In genomic region chr4:54073481-54073880, GRCh38 we compare ENCODE assay signal across 30 cellular contexts. TPM values are rescaled to one million over a fixed set of nuclear protein-coding genes. Genes with fewer than 3 reads are reported as not detected.
DNase-seq lines count a peak whose midpoint lies in the region; ATAC-seq and TF ChIP-seq lines count a peak whose summit lies in the region.
"Had no signal": no experiment of that assay in that cellular context is flagged by ENCODE, and none has a peak within 500 bp of the region (broad histone marks: within the 10 kb centered on the region; RNA-seq: fewer than 3 reads in every experiment).

No MANE protein-coding gene starts in this region.

- H3K27me3 ChIP-seq in RWPE2 (ENCODE audit: insufficient read depth, poor library complexity, severe bottlenecking) (no peaks in the 10 kb centered on the region), fibroblast of lung (ENCODE audit: control insufficient read depth, insufficient read depth, low read length) (no peaks in the 10 kb centered on the region), trophoblast cell (ENCODE audit: insufficient read depth, low read length) (no peaks in the 10 kb centered on the region), transverse colon (peaks cover 9% of the 10 kb centered on the region)
- H3K27me3 ChIP-seq: upper lobe of right lung had no signal

- TF ChIP-seq POLR2A in transverse colon (IDR thresholded peaks at IDR 0.05), result no peak

- in situ Hi-C loops in transverse colon (cut with MboI; ENCODE audit: low pct_ligation_motif_present in 1 of 4, low pct_unique_long_range_greater_than_20kb in 1 of 4, low sequenced_read_pairs in 3 of 4), result loop anchor here in 2 of 4 donors (25.0 kb wide), 1 partner anchor 711 kb away; the partner anchor contains the start of gene SCFD2 (in 2 of the 2)

- DNase-seq in HCEC 1CT, result peak; percentile 62
- no peak for DNase-seq in RWPE2 (ENCODE audit: low spot score)
- DNase-seq in fibroblast of lung (ENCODE audit: low read depth in 2 of 2), result peak; percentile 60 to 68
- DNase-seq in trophoblast cell, result no peak
- DNase-seq in DMS114 treated with DMSO at 0.1 percent for 48 hours (lab: John Stamatoyannopoulos, UW; ENCODE audit: unreplicated experiment), result no peak
- no peak for DNase-seq in ecto neural progenitor cell (ENCODE audit: low spot score)
- no peak for DNase-seq in transverse colon
- DNase-seq: activated CD4-positive, alpha-beta T cell treated with anti-CD3 and anti-CD28 coated beads, Interleukin-2, amount 10 ng/mL, durations not matched to agents 24 days and 14 days; activated naive CD4-positive, alpha-beta T cell; activated T-cell treated with anti-CD3 and anti-CD28 coated beads, Interleukin-2, amount 50 U/mL, for 4 hours; amygdala; caudate nucleus; CD8-positive, alpha-beta memory T cell; dermis blood vessel endothelial cell; GF-D8; NCI-H1092 treated with DMSO at 0.1 percent for 48 hours; NCI-H187 treated with DMSO at 0.1 percent for 48 hours; NCI-H526 treated with DMSO at 0.1 percent for 48 hours; psoas muscle; small intestine; stimulated activated CD4-positive, alpha-beta T cell treated with anti-CD3 and anti-CD28 coated beads, Interleukin-1b, Interleukin-23, amount 100 ng/mL, for 48 hours; T-helper 2 cell; upper lobe of right lung had no signal

- peak overlapping the region; percentile 12 for H3K27ac ChIP-seq in RWPE2 (ENCODE audit: poor library complexity, severe bottlenecking)
- no peak overlapping the region for H3K27ac ChIP-seq in fibroblast of lung (ENCODE audit: insufficient read depth, low read length)
- H3K27ac ChIP-seq in trophoblast cell (ENCODE audit: low read depth, low read length), result no peak overlapping the region
- H3K27ac ChIP-seq in transverse colon, result no peak overlapping the region
- H3K27ac ChIP-seq: gastroesophageal sphincter, psoas muscle, upper lobe of right lung, VCaP had no signal

- H4K91ac ChIP-seq in trophoblast cell (ENCODE audit: low read depth, low read length), result no peak overlapping the region

- H4K20me1 ChIP-seq in fibroblast of lung (ENCODE audit: control insufficient read depth, extremely low read depth, insufficient read depth, low read length), result no peaks in the 10 kb centered on the region

- peak; percentile 35; the same call in 1 of the 3 replicates for ATAC-seq in RWPE2 (ENCODE audit: low read depth)
- no peak for ATAC-seq in GM21786 (IDR thresholded peaks at IDR 0.05; ENCODE audit: unreplicated experiment)
- ATAC-seq: activated T-cell treated with anti-CD3 and anti-CD28 coated beads, Interleukin-2, amount 50 U/mL, for 4 hours; gastroesophageal sphincter; psoas muscle; SK-N-SH treated with all-trans-retinoic acid at 6 μM for 48 hours; upper lobe of right lung had no signal

- no peak overlapping the region for H3K14ac ChIP-seq in trophoblast cell (ENCODE audit: low read length)

- intact Hi-C loops in transverse colon (cut with DNase I; ENCODE audit: low total_unique reads), result no loop called here

- no peak overlapping the region for H2BK120ac ChIP-seq in trophoblast cell (ENCODE audit: insufficient read depth, low read length, poor library complexity)

- H3K4me2 ChIP-seq in fibroblast of lung (ENCODE audit: extremely low read depth, insufficient read depth, low read length), result no peak overlapping the region
- H3K4me2 ChIP-seq in trophoblast cell (ENCODE audit: low read length), result no peak overlapping the region

- H4K12ac ChIP-seq in trophoblast cell (ENCODE audit: low read depth, low read length), result no peak overlapping the region

- H3K4me3 ChIP-seq in RWPE2 (ENCODE audit: severe bottlenecking) (no peak overlapping the region), fibroblast of lung (replicated peaks in 1 of 4; ENCODE audit: control extremely low read depth in 1 of 4, insufficient read depth in 1 of 4, low read depth in 3 of 4, low read length in 4 of 4) (no peak overlapping the region), trophoblast cell (ENCODE audit: low read depth, low read length) (no peak overlapping the region), transverse colon (no peak overlapping the region)
- H3K4me3 ChIP-seq: gastroesophageal sphincter, psoas muscle, upper lobe of right lung had no signal

- TF ChIP-seq EP300 in transverse colon (IDR thresholded peaks at IDR 0.05; ENCODE audit: low read depth), result no peak

- H3K36me3 ChIP-seq in RWPE2 (ENCODE audit: low read depth) (no peaks in the 10 kb centered on the region), fibroblast of lung (ENCODE audit: control insufficient read depth, insufficient read depth, low read length) (no peaks in the 10 kb centered on the region), trophoblast cell (ENCODE audit: control insufficient read depth in 1 of 2, insufficient read depth in 2 of 2, low read length in 2 of 2) (no peaks in the 10 kb centered on the region), transverse colon (no peaks in the 10 kb centered on the region)
- H3K36me3 ChIP-seq: gastroesophageal sphincter, upper lobe of right lung had no signal

- no peak overlapping the region for H3K23ac ChIP-seq in trophoblast cell (ENCODE audit: low read length)

- H4K8ac ChIP-seq in trophoblast cell (ENCODE audit: low read depth, low read length), result no peak overlapping the region

- H3K4me1 ChIP-seq in RWPE2 (ENCODE audit: insufficient read depth, poor library complexity, severe bottlenecking) (peaks cover 28% of the 10 kb centered on the region), fibroblast of lung (ENCODE audit: control insufficient read depth, extremely low read depth, insufficient read depth, low read length) (peaks cover 20% of the 10 kb centered on the region), trophoblast cell (ENCODE audit: control insufficient read depth in 1 of 2, insufficient read depth in 2 of 2, low read length in 2 of 2) (peaks cover 0 to 2% of the 10 kb centered on the region in 2 experiments), transverse colon (no peaks in the 10 kb centered on the region)
- H3K4me1 ChIP-seq: gastroesophageal sphincter, psoas muscle, upper lobe of right lung had no signal

- WGBS in trophoblast cell (ENCODE audit: extremely low coverage, insufficient coverage, insufficient read length), result no CpG with 5 or more reads among the region's 2 CpGs
- 98% methylated on average over 2 of the region's 2 CpGs; no CpG with 5 or more reads in 1 of the 2 donors for WGBS in transverse colon (ENCODE audit: low coverage in 1 of 2), 2 donors

- no peaks in the 10 kb centered on the region for H3K79me1 ChIP-seq in trophoblast cell (ENCODE audit: low read length)

- no peak overlapping the region for H3K9ac ChIP-seq in fibroblast of lung (ENCODE audit: insufficient read depth, low read length)
- H3K9ac ChIP-seq in trophoblast cell (ENCODE audit: low read length), result no peak overlapping the region

- no peak overlapping the region for H2AK5ac ChIP-seq in trophoblast cell (ENCODE audit: low read length)

- TF ChIP-seq CTCF in RWPE2 (IDR thresholded peaks at IDR 0.05; ENCODE audit: poor library complexity, severe bottlenecking) (no peak), fibroblast of lung (conservative IDR thresholded peaks at IDR 0.05 in 1 of 2, IDR thresholded peaks at IDR 0.05 in 1 of 2; ENCODE audit: low read depth in 1 of 2, low read length in 2 of 2) (no peak), transverse colon (IDR thresholded peaks at IDR 0.05) (no peak)

- no peak overlapping the region for H2AFZ ChIP-seq in fibroblast of lung (ENCODE audit: low read length)
- no peak overlapping the region for H2AFZ ChIP-seq in trophoblast cell (ENCODE audit: insufficient read depth, low read length, poor library complexity)

- H2BK12ac ChIP-seq in trophoblast cell (ENCODE audit: low read length), result peak overlapping the region; percentile 44

- no peaks in the 10 kb centered on the region for H3K79me2 ChIP-seq in fibroblast of lung (ENCODE audit: control insufficient read depth, insufficient read depth, low read length)
- H3K79me2 ChIP-seq in trophoblast cell (ENCODE audit: control insufficient read depth, insufficient read depth, low read length, poor library complexity), result no peaks in the 10 kb centered on the region

- no peak overlapping the region for H2BK5ac ChIP-seq in trophoblast cell (ENCODE audit: low read depth, low read length, poor library complexity)

- H3K9me3 ChIP-seq in RWPE2 (ENCODE audit: severe bottlenecking) (no peaks in the 10 kb centered on the region), fibroblast of lung (ENCODE audit: control insufficient read depth, insufficient read depth, low read depth, low read length) (no peaks in the 10 kb centered on the region), trophoblast cell (ENCODE audit: insufficient read depth, low read depth, low read length) (no peaks in the 10 kb centered on the region), transverse colon (no peaks in the 10 kb centered on the region)
- H3K9me3 ChIP-seq: gastroesophageal sphincter, psoas muscle, upper lobe of right lung had no signal

- H3K18ac ChIP-seq in trophoblast cell (ENCODE audit: low read length), result no peak overlapping the region

- H3K4ac ChIP-seq in trophoblast cell (ENCODE audit: low read depth, low read length), result no peak overlapping the region

RNA-seq across cellular contexts. Expression of gene CHIC2, which starts 9.1 kb away (rescaled TPM):
- total RNA-seq in fibroblast of lung (48.8 and 52.0 TPM in 2 replicates), transverse colon (100 to 1,000 TPM in 1 of 4 donors, 10 to 100 TPM in 3; 36.2 to 106 (median 52.0) TPM)
- 32.1 and 39.4 TPM in 2 replicates for polyA plus RNA-seq in fibroblast of lung
- 22.7 and 29.0 TPM in 2 replicates for polyA plus RNA-seq in fibroblast of lung (2012)
- polyA minus RNA-seq in fibroblast of lung (ENCODE audit: low replicate concordance), result 0.82 and 3.2 TPM in 2 replicates
- 19.9 and 20.4 TPM in 2 replicates for polyA plus RNA-seq in trophoblast cell (2013)

RNA-seq across cellular contexts. Expression of gene GSX2, which starts 26.5 kb away (rescaled TPM):
- 0.33 TPM in 1 of 2 replicates, not detected in the other for total RNA-seq in fibroblast of lung
- 0.05 and 0.15 TPM in 2 replicates for polyA plus RNA-seq in fibroblast of lung
- 0.25 and 0.29 TPM in 2 replicates for polyA plus RNA-seq in fibroblast of lung (2012)
- not detected in 2 replicates for polyA minus RNA-seq in fibroblast of lung (ENCODE audit: low replicate concordance)
- polyA plus RNA-seq in trophoblast cell (2013), result 0.07 and 0.10 TPM in 2 replicates
- total RNA-seq in transverse colon, result not detected
- total RNA-seq: activated CD4-positive, alpha-beta T cell treated with anti-CD3 and anti-CD28 coated beads, Interleukin-2, amount 10 ng/mL, durations not matched to agents 24 days and 14 days; activated T-cell treated with anti-CD3 and anti-CD28 coated beads, Interleukin-2, amount 50 U/mL, for 4 hours; CD8-positive, alpha-beta memory T cell; dermis blood vessel endothelial cell; gastroesophageal sphincter; H1; psoas muscle; RPMI7951; upper lobe of right lung had no signal
- polyA plus RNA-seq: CD8-positive, alpha-beta memory T cell; H1; keratinocyte; psoas muscle; small intestine had no signal

Comparison
In these comparisons a context has a peak if more than half of its experiments do, and no peak if none do; other contexts are left out.
1. DNase-seq: peak in HCEC 1CT (single experiment) and fibroblast of lung (2 of 2); none in RWPE2 (single experiment), trophoblast cell (0 of 2), DMS114 treated with DMSO at 0.1 percent for 48 hours (single experiment), ecto neural progenitor cell (single experiment) and transverse colon (single experiment).